In genomic region chr2:133531382-133531781, GRCh38 we compare ENCODE assay signal across 1 cellular context.
TF ChIP-seq lines count a peak whose summit lies in the region.

No MANE protein-coding gene starts in this region.

TF ChIP-seq in GM12878, 131 proteins besides CTCF, POLR2A, EP300 and RAD21 (continued from another document):
- TF ChIP-seq PRDM15 (CRISPR knock-in tag; IDR thresholded peaks at IDR 0.05) (no peak), TARDBP (IDR thresholded peaks at IDR 0.05; ENCODE audit: borderline replicate concordance) (no peak), FOXK2 (IDR thresholded peaks at IDR 0.05) (no peak), BCL3 (IDR thresholded peaks at IDR 0.05; ENCODE audit: borderline replicate concordance, insufficient read depth, low read depth, low read length, poor library complexity, severe bottlenecking) (no peak)
TF ChIP-seq in GM12878: peak in this region for 0.
